In the genomic region with DNA sequence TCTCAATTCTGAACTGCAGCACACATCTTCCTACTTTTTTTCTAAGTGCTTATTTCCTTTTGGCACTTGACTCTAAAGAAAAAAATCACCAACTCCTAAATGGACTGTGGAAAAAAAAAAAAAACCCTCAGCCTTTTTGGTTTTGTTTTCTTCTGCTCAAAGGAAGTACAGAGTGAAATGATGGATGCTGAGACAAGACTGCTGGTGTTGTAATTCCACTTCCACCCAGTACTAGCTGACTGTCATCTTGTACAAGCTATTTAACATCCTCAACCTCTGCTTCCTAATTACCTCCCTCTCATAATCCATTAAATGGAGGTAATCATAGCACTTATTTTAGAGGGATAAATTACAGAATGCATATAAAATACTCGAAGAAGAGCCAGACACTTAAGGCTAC, we compare ENCODE assay signal across 9 cellular contexts.
DNase-seq lines count a peak whose midpoint lies in the region; ATAC-seq, FAIRE-seq and TF ChIP-seq lines count a peak whose summit lies in the region.
"Had no signal": no experiment of that assay in that cellular context is flagged by ENCODE, and none has a peak within 500 bp of the region (broad histone marks: within the 10 kb centered on the region; RNA-seq: fewer than 3 reads in every experiment).

No MANE protein-coding gene starts in this region.

- H3K27me3 Mint-ChIP-seq in activated CD8-positive, alpha-beta T cell treated with anti-CD3 and anti-CD28 coated beads for 36 hours: no peaks in the 10 kb centered on the region
- H3K27me3 Mint-ChIP-seq in activated CD8-positive, alpha-beta T cell treated with anti-CD3 and anti-CD28 coated beads, Interleukin-2, amount 10 ng/mL, durations not matched to agents 7 days and 5 days (ENCODE audit: low read depth): no peaks in the 10 kb centered on the region

- WGBS in heart left ventricle, 4 donors: 49 to 80% (median 70%) methylated on average over 1 of the region's 1 CpG

- H3K9me3 Mint-ChIP-seq in activated CD8-positive, alpha-beta T cell treated with anti-CD3 and anti-CD28 coated beads for 36 hours: no peaks in the 10 kb centered on the region
- H3K9me3 Mint-ChIP-seq in activated CD8-positive, alpha-beta T cell treated with anti-CD3 and anti-CD28 coated beads, Interleukin-2, amount 10 ng/mL, durations not matched to agents 7 days and 5 days (ENCODE audit: insufficient read depth): no peaks in the 10 kb centered on the region

- peaks cover 0 to 9% (median 3%) of the 10 kb centered on the region in 9 donors for H3K36me3 ChIP-seq in heart left ventricle
- peaks cover 7% of the 10 kb centered on the region for H3K36me3 ChIP-seq in upper lobe of right lung

- POLR2A ChIA-PET in activated CD8-positive, alpha-beta T cell treated with anti-CD3 and anti-CD28 coated beads for 36 hours (lab: Charles Lee): no interaction called here
- POLR2A ChIA-PET in activated CD8-positive, alpha-beta T cell treated with anti-CD3 and anti-CD28 coated beads, Interleukin-2, amount 10 ng/mL, durations not matched to agents 7 days and 5 days (lab: Charles Lee): no interaction called here

- no peaks in the 10 kb centered on the region for H3K9me3 ChIP-seq in heart left ventricle
- H3K9me3 ChIP-seq in upper lobe of right lung: no peaks in the 10 kb centered on the region

- H3K27ac ChIP-seq in heart left ventricle: peak overlapping the region in 5 of 12 donors; percentile 4 to 44 (median 22)
- no peak overlapping the region for H3K27ac ChIP-seq in upper lobe of right lung

- TF ChIP-seq POLR2A in heart left ventricle (IDR thresholded peaks at IDR 0.05): no peak

- CTCF ChIA-PET in activated CD8-positive, alpha-beta T cell treated with anti-CD3 and anti-CD28 coated beads for 36 hours (lab: Charles Lee): interaction anchor here (1.3 to 1.5 kb wide), 2 partner anchors 157 to 300 kb away, joined by 3 read pairs; no protein-coding TSS in a partner anchor
- CTCF ChIA-PET in activated CD8-positive, alpha-beta T cell treated with anti-CD3 and anti-CD28 coated beads, Interleukin-2, amount 10 ng/mL, durations not matched to agents 7 days and 5 days (lab: Charles Lee): interaction anchor here (0.9 kb wide), 2 partner anchors 43 to 349 kb away, joined by 3 read pairs; no protein-coding TSS in a partner anchor

- peaks cover 18% of the 10 kb centered on the region for H3K4me1 Mint-ChIP-seq in activated CD8-positive, alpha-beta T cell treated with anti-CD3 and anti-CD28 coated beads for 36 hours (ENCODE audit: low read depth)
- peaks cover 16% of the 10 kb centered on the region for H3K4me1 Mint-ChIP-seq in activated CD8-positive, alpha-beta T cell treated with anti-CD3 and anti-CD28 coated beads, Interleukin-2, amount 10 ng/mL, durations not matched to agents 7 days and 5 days (ENCODE audit: low read depth)

- no peaks in the 10 kb centered on the region for H3K27me3 ChIP-seq in heart left ventricle
- no peaks in the 10 kb centered on the region for H3K27me3 ChIP-seq in upper lobe of right lung
- H3K27me3 ChIP-seq: foreskin keratinocyte had no signal

- H3K4me3 Mint-ChIP-seq in activated CD8-positive, alpha-beta T cell treated with anti-CD3 and anti-CD28 coated beads for 36 hours: no peak overlapping the region
- H3K4me3 Mint-ChIP-seq in activated CD8-positive, alpha-beta T cell treated with anti-CD3 and anti-CD28 coated beads, Interleukin-2, amount 10 ng/mL, durations not matched to agents 7 days and 5 days: no peak overlapping the region

- no peak for TF ChIP-seq CTCF in activated CD8-positive, alpha-beta T cell treated with anti-CD3 and anti-CD28 coated beads for 36 hours (IDR thresholded peaks at IDR 0.05)
- TF ChIP-seq CTCF in heart left ventricle (IDR thresholded peaks at IDR 0.05) (no peak), upper lobe of right lung (IDR thresholded peaks at IDR 0.05) (no peak)

- FAIRE-seq in RCC 7860 (lab: Jason Lieb, UNC): peak; percentile 38

- peak; percentile 47 for ATAC-seq in activated CD8-positive, alpha-beta T cell treated with anti-CD3 and anti-CD28 coated beads for 36 hours
- ATAC-seq in activated CD8-positive, alpha-beta T cell treated with anti-CD3 and anti-CD28 coated beads, Interleukin-2, amount 10 ng/mL, durations not matched to agents 7 days and 5 days: no peak
- peak in 3 of 4 donors; percentile 68 to 79 (median 75) for ATAC-seq in heart left ventricle
- peak; percentile 77 for ATAC-seq in upper lobe of right lung
- ATAC-seq in GM18517 (IDR thresholded peaks at IDR 0.05; ENCODE audit: unreplicated experiment): no peak

- no peak for DNase-seq in activated CD8-positive, alpha-beta T cell treated with anti-CD3 and anti-CD28 coated beads for 36 hours
- DNase-seq in activated CD8-positive, alpha-beta T cell treated with anti-CD3 and anti-CD28 coated beads, Interleukin-2, amount 10 ng/mL, durations not matched to agents 7 days and 5 days: no peak
- no peak for DNase-seq in RCC 7860 (ENCODE audit: low spot score)
- DNase-seq in heart left ventricle: no peak
- DNase-seq in upper lobe of right lung: no peak
- no peak for DNase-seq in amygdala (lab: John Stamatoyannopoulos, UW)
- DNase-seq in NCI-H187 (lab: John Stamatoyannopoulos, UW): no peak

- H3K4me3 ChIP-seq in heart left ventricle (no peak overlapping the region), upper lobe of right lung (no peak overlapping the region)

- peaks cover 6% of the 10 kb centered on the region for H3K36me3 Mint-ChIP-seq in activated CD8-positive, alpha-beta T cell treated with anti-CD3 and anti-CD28 coated beads for 36 hours (ENCODE audit: low read depth)
- H3K36me3 Mint-ChIP-seq in activated CD8-positive, alpha-beta T cell treated with anti-CD3 and anti-CD28 coated beads, Interleukin-2, amount 10 ng/mL, durations not matched to agents 7 days and 5 days (ENCODE audit: low read depth): no peaks in the 10 kb centered on the region

- intact Hi-C loops in activated CD8-positive, alpha-beta T cell treated with anti-CD3 and anti-CD28 coated beads for 36 hours (cut with micrococcal nuclease): no loop called here
- intact Hi-C loops in heart left ventricle (cut with DNase I) (no loop called here), upper lobe of right lung (cut with DNase I) (no loop called here)

- peaks cover 0 to 32% (median 13%) of the 10 kb centered on the region in 12 donors for H3K4me1 ChIP-seq in heart left ventricle
- peaks cover 11% of the 10 kb centered on the region for H3K4me1 ChIP-seq in upper lobe of right lung

- H3K27ac Mint-ChIP-seq in activated CD8-positive, alpha-beta T cell treated with anti-CD3 and anti-CD28 coated beads for 36 hours: no peak overlapping the region
- H3K27ac Mint-ChIP-seq in activated CD8-positive, alpha-beta T cell treated with anti-CD3 and anti-CD28 coated beads, Interleukin-2, amount 10 ng/mL, durations not matched to agents 7 days and 5 days: no peak overlapping the region

Comparison
In these comparisons a context has a peak if more than half of its experiments do, and no peak if none do; other contexts are left out.
1. ATAC-seq: peak in activated CD8-positive, alpha-beta T cell treated with anti-CD3 and anti-CD28 coated beads for 36 hours (single experiment), heart left ventricle (3 of 4) and upper lobe of right lung (single experiment); none in activated CD8-positive, alpha-beta T cell treated with anti-CD3 and anti-CD28 coated beads, Interleukin-2, amount 10 ng/mL, durations not matched to agents 7 days and 5 days (single experiment) and GM18517 (single experiment).